20 cellular contexts compared by ENCODE assay signal in the genomic region with DNA sequence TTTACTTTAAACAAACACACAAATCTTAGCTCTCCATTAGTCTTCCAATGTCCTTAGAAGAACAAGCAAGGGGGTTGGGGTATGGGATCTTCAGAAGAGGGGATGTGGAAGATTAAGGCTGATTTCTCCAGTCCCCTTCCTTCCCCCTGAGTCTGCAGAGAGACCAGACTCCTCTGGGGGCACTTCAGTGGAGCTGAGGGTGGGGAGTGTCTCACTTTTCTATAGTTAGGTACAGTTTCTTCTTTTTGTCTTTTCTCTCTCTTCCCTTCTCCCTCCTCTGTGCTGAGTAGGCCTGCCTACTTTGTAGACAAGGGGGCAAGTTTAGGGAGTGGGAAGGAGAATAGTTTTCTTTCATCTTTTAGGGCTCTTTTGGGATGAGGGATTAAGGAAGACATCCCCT. TPM values are rescaled to one million over a fixed set of nuclear protein-coding genes. Genes with fewer than 3 reads are reported as not detected.
A peak's percentile ranks its signal among the peaks of the same experiment; 100 is the strongest.
DNase-seq lines count a peak whose midpoint lies in the region; ATAC-seq and TF ChIP-seq lines count a peak whose summit lies in the region.
"Had no signal": no experiment of that assay in that cellular context is flagged by ENCODE, and none has a peak within 500 bp of the region (broad histone marks: within the 10 kb centered on the region; RNA-seq: fewer than 3 reads in every experiment).

No MANE protein-coding gene starts in this region.

- POLR2A ChIA-PET in OCI-LY7 (lab: Charles Lee): interaction anchor here (0.6 to 1.6 kb wide), 6 partner anchors 13 to 162 kb away, joined by 3 to 6 read pairs (median 4); partner anchors contain the start of gene SMUG1

- H3K36me3 Mint-ChIP-seq in memory B cell: peaks cover 11% of the 10 kb centered on the region
- H3K36me3 Mint-ChIP-seq in type B pancreatic cell: peaks cover 18% of the 10 kb centered on the region

- no peaks in the 10 kb centered on the region for H3K9me2 ChIP-seq in DOHH2 (replicated peaks; ENCODE audit: control insufficient read depth, low read length)
- no peaks in the 10 kb centered on the region for H3K9me2 ChIP-seq in OCI-LY7 (ENCODE audit: insufficient read depth, low read length)

- CTCF ChIA-PET in OCI-LY7 (lab: Charles Lee; ENCODE audit: unreplicated experiment): no interaction called here

- intact Hi-C loops in OCI-LY7 (cut with micrococcal nuclease; ENCODE audit: unreplicated experiment): no loop called here

- H3K27ac Mint-ChIP-seq in memory B cell: no peak overlapping the region
- H3K27ac Mint-ChIP-seq in type B pancreatic cell: peak overlapping the region; percentile 68
- H3K27ac Mint-ChIP-seq: CD14-positive monocyte had no signal

- peak overlapping the region; percentile 5 for H3K4me3 Mint-ChIP-seq in memory B cell
- peak overlapping the region; percentile 89 for H3K4me3 Mint-ChIP-seq in type B pancreatic cell

- H3K4me1 Mint-ChIP-seq in memory B cell (peaks cover 27% of the 10 kb centered on the region), type B pancreatic cell (ENCODE audit: unreplicated experiment) (peaks cover 46% of the 10 kb centered on the region)

- TF ChIP-seq CTCF in DOHH2 (IDR thresholded peaks at IDR 0.05; ENCODE audit: low read depth, low read length, poor library complexity, severe bottlenecking) (no peak), OCI-LY7 (conservative IDR thresholded peaks at IDR 0.05; ENCODE audit: low read length) (no peak), type B pancreatic cell (conservative IDR thresholded peaks at IDR 0.05) (no peak)

- peak overlapping the region; percentile 51 for H3K4me3 ChIP-seq in DOHH2 (ENCODE audit: low read length)
- peak overlapping the region; percentile 59 for H3K4me3 ChIP-seq in OCI-LY7 (ENCODE audit: low read depth, low read length, poor library complexity, severe bottlenecking)
- H3K4me3 ChIP-seq: SJCRH30 had no signal

- no peaks in the 10 kb centered on the region for H3K9me3 Mint-ChIP-seq in memory B cell
- H3K9me3 Mint-ChIP-seq in type B pancreatic cell: no peaks in the 10 kb centered on the region

- ATAC-seq in memory B cell (ENCODE audit: low read depth): no peak
- ATAC-seq in HG03460 (IDR thresholded peaks at IDR 0.05; ENCODE audit: unreplicated experiment): no peak
- no peak for ATAC-seq in GM19397 (IDR thresholded peaks at IDR 0.05; ENCODE audit: unreplicated experiment)
- ATAC-seq: Panc1 had no signal

- H4K20me1 ChIP-seq in DOHH2 (ENCODE audit: control insufficient read depth, insufficient read depth, low read depth, low read length) (no peaks in the 10 kb centered on the region), OCI-LY7 (ENCODE audit: insufficient read depth, low read length) (0 out of 2 replicates have a peak, but pooled peaks cover 4% of the 10 kb centered on the region)

- no peak overlapping the region for H3K27ac ChIP-seq in DOHH2 (ENCODE audit: low read depth, low read length)
- no peak overlapping the region for H3K27ac ChIP-seq in OCI-LY7 (ENCODE audit: low read depth, low read length, poor library complexity, severe bottlenecking)
- H3K27ac ChIP-seq: SJCRH30 had no signal

- H3F3A ChIP-seq in DOHH2 (ENCODE audit: control insufficient read depth, insufficient read depth): peaks cover 9% of the 10 kb centered on the region

- DNase-seq in OCI-LY7 (ENCODE audit: low spot score): no peak
- DNase-seq in memory B cell (ENCODE audit: low spot score in 2 of 2): no peak
- DNase-seq in type B pancreatic cell (ENCODE audit: extremely low spot score, unreplicated experiment): no peak
- DNase-seq in NCI-H446 (lab: John Stamatoyannopoulos, UW): no peak
- DNase-seq: ACHN, DMS 273 treated with DMSO at 0.1 percent for 48 hours, GF-D8, KG1, NCI-H1417, NCI-H1930, NCI-H345, NCI-H526, SJCRH30, SW 1271 had no signal

- no TSS peak for BruUV-seq in OCI-LY7 (replicated peaks; lab: Mats Ljungman, UMichigan)

- H3K79me2 ChIP-seq in DOHH2 (ENCODE audit: control insufficient read depth, low read length): peaks cover 31% of the 10 kb centered on the region
- H3K79me2 ChIP-seq in OCI-LY7 (ENCODE audit: insufficient read depth, low read depth, low read length): peaks cover 21% of the 10 kb centered on the region

- H3K4me1 ChIP-seq in DOHH2 (ENCODE audit: control insufficient read depth, low read length) (peaks cover 41% of the 10 kb centered on the region), OCI-LY7 (ENCODE audit: insufficient read depth, low read length, poor library complexity, severe bottlenecking) (peaks cover 38% of the 10 kb centered on the region)

- no peak overlapping the region for H2AFZ ChIP-seq in OCI-LY7 (ENCODE audit: low read length)

- H3K9me3 ChIP-seq in DOHH2 (ENCODE audit: control insufficient read depth, insufficient read depth, low read length) (no peaks in the 10 kb centered on the region), OCI-LY7 (ENCODE audit: low read length) (no peaks in the 10 kb centered on the region)
- H3K9me3 ChIP-seq: SJCRH30 had no signal

- H3K4me2 ChIP-seq in DOHH2 (ENCODE audit: low read length) (peak overlapping the region; percentile 70), OCI-LY7 (ENCODE audit: low read length) (peak overlapping the region; percentile 71)

- H3K36me3 ChIP-seq in DOHH2 (ENCODE audit: control insufficient read depth, low read length) (peaks cover 22% of the 10 kb centered on the region), OCI-LY7 (ENCODE audit: insufficient read depth, low read length) (peaks cover 20% of the 10 kb centered on the region; the same call in 1 of the 2 replicates)
- H3K36me3 ChIP-seq: SJCRH30 had no signal

- peaks cover 4% of the 10 kb centered on the region; the same call in 1 of the 2 replicates for H3K27me3 ChIP-seq in DOHH2 (ENCODE audit: control insufficient read depth, low read length)
- H3K27me3 ChIP-seq: SJCRH30 had no signal

- peaks cover 5% of the 10 kb centered on the region for H3K27me3 Mint-ChIP-seq in memory B cell
- peaks cover 56% of the 10 kb centered on the region for H3K27me3 Mint-ChIP-seq in type B pancreatic cell

RNA-seq across cellular contexts. Expression of gene HOXC4, which starts 2.5 kb away (rescaled TPM):
- total RNA-seq in OCI-LY7 (2014; rRNA removed; shearing (Covaris generic)): 6.2 and 7.1 TPM in 2 replicates
- total RNA-seq in OCI-LY7 (2022) (20.0 and 20.1 TPM in 2 replicates), type B pancreatic cell (ENCODE audit: low replicate concordance) (6.7 and 47.9 TPM in 2 replicates)

RNA-seq across cellular contexts. Expression of gene HOXC5, which starts 23.3 kb away (rescaled TPM):
- not detected in 2 replicates for total RNA-seq in OCI-LY7 (2014; rRNA removed; shearing (Covaris generic))
- total RNA-seq in OCI-LY7 (2022) (not detected in 2 replicates), type B pancreatic cell (ENCODE audit: low replicate concordance) (1.9 and 56.9 TPM in 2 replicates)
- total RNA-seq: H4, SJCRH30 had no signal

RNA-seq across cellular contexts. Expression of gene HOXC6, which starts 27.9 kb away (rescaled TPM):
- total RNA-seq in OCI-LY7 (2014; rRNA removed; shearing (Covaris generic)): 0.92 and 1.6 TPM in 2 replicates
- total RNA-seq in OCI-LY7 (2022) (2.7 and 3.7 TPM in 2 replicates), type B pancreatic cell (ENCODE audit: low replicate concordance) (4.8 and 23.0 TPM in 2 replicates)

RNA-seq across cellular contexts. Expression of gene HOXC8, which starts 47.3 kb away (rescaled TPM):
- not detected in 2 replicates for total RNA-seq in OCI-LY7 (2014; rRNA removed; shearing (Covaris generic))
- total RNA-seq in OCI-LY7 (2022): not detected in 2 replicates
- 0.77 and 1.5 TPM in 2 replicates for total RNA-seq in type B pancreatic cell (ENCODE audit: low replicate concordance)
- total RNA-seq: SJCRH30 had no signal

RNA-seq across cellular contexts. Expression of gene HOXC9, which starts 56.1 kb away (rescaled TPM):
- not detected in 2 replicates for total RNA-seq in OCI-LY7 (2014; rRNA removed; shearing (Covaris generic))
- total RNA-seq in OCI-LY7 (2022): 0.42 and 0.57 TPM in 2 replicates
- 0.27 and 0.36 TPM in 2 replicates for total RNA-seq in type B pancreatic cell (ENCODE audit: low replicate concordance)
